ENCODE assay signal across 1 cellular context in genomic region chr17:40648326-40648968, GRCh38.
TF ChIP-seq lines count a peak whose summit lies in the region.

No MANE protein-coding gene starts in this region.

TF ChIP-seq in HepG2, 621 proteins besides CTCF, POLR2A, EP300 and RAD21 (continued from another document and continues in another):
- TF ChIP-seq XRCC5 (optimal IDR thresholded peaks at IDR 0.05; ENCODE audit: low read length), result no peak
- TF ChIP-seq, protein P1, sequence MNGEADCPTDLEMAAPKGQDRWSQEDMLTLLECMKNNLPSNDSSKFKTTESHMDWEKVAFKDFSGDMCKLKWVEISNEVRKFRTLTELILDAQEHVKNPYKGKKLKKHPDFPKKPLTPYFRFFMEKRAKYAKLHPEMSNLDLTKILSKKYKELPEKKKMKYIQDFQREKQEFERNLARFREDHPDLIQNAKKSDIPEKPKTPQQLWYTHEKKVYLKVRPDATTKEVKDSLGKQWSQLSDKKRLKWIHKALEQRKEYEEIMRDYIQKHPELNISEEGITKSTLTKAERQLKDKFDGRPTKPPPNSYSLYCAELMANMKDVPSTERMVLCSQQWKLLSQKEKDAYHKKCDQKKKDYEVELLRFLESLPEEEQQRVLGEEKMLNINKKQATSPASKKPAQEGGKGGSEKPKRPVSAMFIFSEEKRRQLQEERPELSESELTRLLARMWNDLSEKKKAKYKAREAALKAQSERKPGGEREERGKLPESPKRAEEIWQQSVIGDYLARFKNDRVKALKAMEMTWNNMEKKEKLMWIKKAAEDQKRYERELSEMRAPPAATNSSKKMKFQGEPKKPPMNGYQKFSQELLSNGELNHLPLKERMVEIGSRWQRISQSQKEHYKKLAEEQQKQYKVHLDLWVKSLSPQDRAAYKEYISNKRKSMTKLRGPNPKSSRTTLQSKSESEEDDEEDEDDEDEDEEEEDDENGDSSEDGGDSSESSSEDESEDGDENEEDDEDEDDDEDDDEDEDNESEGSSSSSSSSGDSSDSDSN (CRISPR knock-in tag; IDR thresholded peaks at IDR 0.05), result peak; percentile 83; the same call in 1 of the 2 replicates
- TF ChIP-seq KLF6 (CRISPR knock-in tag; IDR thresholded peaks at IDR 0.05), result no peak
- TF ChIP-seq AGO2 (optimal IDR thresholded peaks at IDR 0.05; ENCODE audit: low read depth, low read length), result no peak
- no peak for TF ChIP-seq PHF5A (CRISPR knock-in tag; IDR thresholded peaks at IDR 0.05; ENCODE audit: low read depth, unreplicated experiment)
- no peak; the same call in 1 of the 2 replicates for TF ChIP-seq ZBTB42 (CRISPR knock-in tag; IDR thresholded peaks at IDR 0.05)
- TF ChIP-seq ZNF7 (CRISPR knock-in tag; IDR thresholded peaks at IDR 0.05), result no peak
- TF ChIP-seq ZNF598 (CRISPR knock-in tag; IDR thresholded peaks at IDR 0.05; ENCODE audit: borderline replicate concordance), result no peak
- no peak for TF ChIP-seq FOXA3 (CRISPR knock-in tag; IDR thresholded peaks at IDR 0.05)
- TF ChIP-seq MBD4 (IDR thresholded peaks at IDR 0.05; ENCODE audit: borderline replicate concordance, low read length), result no peak
- TF ChIP-seq, protein P2, sequence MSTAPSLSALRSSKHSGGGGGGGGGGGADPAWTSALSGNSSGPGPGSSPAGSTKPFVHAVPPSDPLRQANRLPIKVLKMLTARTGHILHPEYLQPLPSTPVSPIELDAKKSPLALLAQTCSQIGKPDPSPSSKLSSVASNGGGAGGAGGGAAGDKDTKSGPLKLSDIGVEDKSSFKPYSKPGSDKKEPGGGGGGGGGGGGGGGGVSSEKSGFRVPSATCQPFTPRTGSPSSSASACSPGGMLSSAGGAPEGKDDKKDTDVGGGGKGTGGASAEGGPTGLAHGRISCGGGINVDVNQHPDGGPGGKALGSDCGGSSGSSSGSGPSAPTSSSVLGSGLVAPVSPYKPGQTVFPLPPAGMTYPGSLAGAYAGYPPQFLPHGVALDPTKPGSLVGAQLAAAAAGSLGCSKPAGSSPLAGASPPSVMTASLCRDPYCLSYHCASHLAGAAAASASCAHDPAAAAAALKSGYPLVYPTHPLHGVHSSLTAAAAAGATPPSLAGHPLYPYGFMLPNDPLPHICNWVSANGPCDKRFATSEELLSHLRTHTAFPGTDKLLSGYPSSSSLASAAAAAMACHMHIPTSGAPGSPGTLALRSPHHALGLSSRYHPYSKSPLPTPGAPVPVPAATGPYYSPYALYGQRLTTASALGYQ (CRISPR knock-in tag; IDR thresholded peaks at IDR 0.05), result no peak
- TF ChIP-seq, protein P3, sequence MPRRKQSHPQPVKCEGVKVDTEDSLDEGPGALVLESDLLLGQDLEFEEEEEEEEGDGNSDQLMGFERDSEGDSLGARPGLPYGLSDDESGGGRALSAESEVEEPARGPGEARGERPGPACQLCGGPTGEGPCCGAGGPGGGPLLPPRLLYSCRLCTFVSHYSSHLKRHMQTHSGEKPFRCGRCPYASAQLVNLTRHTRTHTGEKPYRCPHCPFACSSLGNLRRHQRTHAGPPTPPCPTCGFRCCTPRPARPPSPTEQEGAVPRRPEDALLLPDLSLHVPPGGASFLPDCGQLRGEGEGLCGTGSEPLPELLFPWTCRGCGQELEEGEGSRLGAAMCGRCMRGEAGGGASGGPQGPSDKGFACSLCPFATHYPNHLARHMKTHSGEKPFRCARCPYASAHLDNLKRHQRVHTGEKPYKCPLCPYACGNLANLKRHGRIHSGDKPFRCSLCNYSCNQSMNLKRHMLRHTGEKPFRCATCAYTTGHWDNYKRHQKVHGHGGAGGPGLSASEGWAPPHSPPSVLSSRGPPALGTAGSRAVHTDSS (CRISPR knock-in tag; conservative IDR thresholded peaks at IDR 0.05), result no peak
- no peak; the same call in 1 of the 2 replicates for TF ChIP-seq ZNF605 (CRISPR knock-in tag; IDR thresholded peaks at IDR 0.05)
- no peak for TF ChIP-seq ZNF468 (CRISPR knock-in tag; IDR thresholded peaks at IDR 0.05)
- TF ChIP-seq, protein P4, sequence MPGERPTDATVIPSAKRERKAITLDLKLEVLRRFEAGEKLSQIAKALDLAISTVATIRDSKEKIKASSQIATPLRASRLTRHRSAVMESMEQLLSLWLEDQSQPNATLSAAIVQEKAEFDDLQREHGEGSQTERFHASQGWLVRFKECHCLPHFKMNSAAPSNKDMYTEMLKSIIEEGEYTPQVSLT (CRISPR knock-in tag; IDR thresholded peaks at IDR 0.05; ENCODE audit: borderline replicate concordance, low read depth), result no peak; the same call in 1 of the 2 replicates
- TF ChIP-seq, protein P5, sequence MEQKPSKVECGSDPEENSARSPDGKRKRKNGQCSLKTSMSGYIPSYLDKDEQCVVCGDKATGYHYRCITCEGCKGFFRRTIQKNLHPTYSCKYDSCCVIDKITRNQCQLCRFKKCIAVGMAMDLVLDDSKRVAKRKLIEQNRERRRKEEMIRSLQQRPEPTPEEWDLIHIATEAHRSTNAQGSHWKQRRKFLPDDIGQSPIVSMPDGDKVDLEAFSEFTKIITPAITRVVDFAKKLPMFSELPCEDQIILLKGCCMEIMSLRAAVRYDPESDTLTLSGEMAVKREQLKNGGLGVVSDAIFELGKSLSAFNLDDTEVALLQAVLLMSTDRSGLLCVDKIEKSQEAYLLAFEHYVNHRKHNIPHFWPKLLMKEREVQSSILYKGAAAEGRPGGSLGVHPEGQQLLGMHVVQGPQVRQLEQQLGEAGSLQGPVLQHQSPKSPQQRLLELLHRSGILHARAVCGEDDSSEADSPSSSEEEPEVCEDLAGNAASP (CRISPR knock-in tag; IDR thresholded peaks at IDR 0.05; ENCODE audit: borderline replicate concordance), result no peak
- peak; percentile 9; the same call in 1 of the 2 replicates for TF ChIP-seq SAP130 (CRISPR knock-in tag; IDR thresholded peaks at IDR 0.05; ENCODE audit: low read depth)
- TF ChIP-seq, protein P6, sequence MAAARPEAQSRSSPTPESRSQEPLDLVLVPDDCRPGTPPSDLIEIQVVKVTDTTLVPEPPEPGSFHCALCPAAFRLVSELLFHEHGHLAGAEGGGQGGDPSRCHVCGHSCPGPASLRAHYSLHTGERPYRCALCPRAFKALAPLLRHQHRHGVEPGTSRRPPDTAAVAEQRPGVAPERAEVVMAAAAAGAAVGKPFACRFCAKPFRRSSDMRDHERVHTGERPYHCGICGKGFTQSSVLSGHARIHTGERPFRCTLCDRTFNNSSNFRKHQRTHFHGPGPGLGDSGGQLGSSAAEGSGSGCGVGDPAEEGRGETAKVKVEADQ (CRISPR knock-in tag; IDR thresholded peaks at IDR 0.05; ENCODE audit: borderline replicate concordance), result no peak; the same call in 1 of the 2 replicates
- TF ChIP-seq SIX1 (CRISPR knock-in tag; IDR thresholded peaks at IDR 0.05; ENCODE audit: borderline replicate concordance), result no peak
- TF ChIP-seq ZNF224 (CRISPR knock-in tag; IDR thresholded peaks at IDR 0.05), result no peak
- TF ChIP-seq, protein P7, sequence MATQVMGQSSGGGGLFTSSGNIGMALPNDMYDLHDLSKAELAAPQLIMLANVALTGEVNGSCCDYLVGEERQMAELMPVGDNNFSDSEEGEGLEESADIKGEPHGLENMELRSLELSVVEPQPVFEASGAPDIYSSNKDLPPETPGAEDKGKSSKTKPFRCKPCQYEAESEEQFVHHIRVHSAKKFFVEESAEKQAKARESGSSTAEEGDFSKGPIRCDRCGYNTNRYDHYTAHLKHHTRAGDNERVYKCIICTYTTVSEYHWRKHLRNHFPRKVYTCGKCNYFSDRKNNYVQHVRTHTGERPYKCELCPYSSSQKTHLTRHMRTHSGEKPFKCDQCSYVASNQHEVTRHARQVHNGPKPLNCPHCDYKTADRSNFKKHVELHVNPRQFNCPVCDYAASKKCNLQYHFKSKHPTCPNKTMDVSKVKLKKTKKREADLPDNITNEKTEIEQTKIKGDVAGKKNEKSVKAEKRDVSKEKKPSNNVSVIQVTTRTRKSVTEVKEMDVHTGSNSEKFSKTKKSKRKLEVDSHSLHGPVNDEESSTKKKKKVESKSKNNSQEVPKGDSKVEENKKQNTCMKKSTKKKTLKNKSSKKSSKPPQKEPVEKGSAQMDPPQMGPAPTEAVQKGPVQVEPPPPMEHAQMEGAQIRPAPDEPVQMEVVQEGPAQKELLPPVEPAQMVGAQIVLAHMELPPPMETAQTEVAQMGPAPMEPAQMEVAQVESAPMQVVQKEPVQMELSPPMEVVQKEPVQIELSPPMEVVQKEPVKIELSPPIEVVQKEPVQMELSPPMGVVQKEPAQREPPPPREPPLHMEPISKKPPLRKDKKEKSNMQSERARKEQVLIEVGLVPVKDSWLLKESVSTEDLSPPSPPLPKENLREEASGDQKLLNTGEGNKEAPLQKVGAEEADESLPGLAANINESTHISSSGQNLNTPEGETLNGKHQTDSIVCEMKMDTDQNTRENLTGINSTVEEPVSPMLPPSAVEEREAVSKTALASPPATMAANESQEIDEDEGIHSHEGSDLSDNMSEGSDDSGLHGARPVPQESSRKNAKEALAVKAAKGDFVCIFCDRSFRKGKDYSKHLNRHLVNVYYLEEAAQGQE (IDR thresholded peaks at IDR 0.05; ENCODE audit: borderline replicate concordance in 1 of 2, low read depth in 1 of 2, low read length in 2 of 2), result no peak; a peak in 1 of 4 replicates
- TF ChIP-seq ZBTB21 (CRISPR knock-in tag; IDR thresholded peaks at IDR 0.05), result no peak
- TF ChIP-seq ZNF383 (CRISPR knock-in tag; IDR thresholded peaks at IDR 0.05; ENCODE audit: borderline replicate concordance), result 0 out of 2 replicates have a peak, but pooled peaks have one; percentile 64
- TF ChIP-seq, protein P8, sequence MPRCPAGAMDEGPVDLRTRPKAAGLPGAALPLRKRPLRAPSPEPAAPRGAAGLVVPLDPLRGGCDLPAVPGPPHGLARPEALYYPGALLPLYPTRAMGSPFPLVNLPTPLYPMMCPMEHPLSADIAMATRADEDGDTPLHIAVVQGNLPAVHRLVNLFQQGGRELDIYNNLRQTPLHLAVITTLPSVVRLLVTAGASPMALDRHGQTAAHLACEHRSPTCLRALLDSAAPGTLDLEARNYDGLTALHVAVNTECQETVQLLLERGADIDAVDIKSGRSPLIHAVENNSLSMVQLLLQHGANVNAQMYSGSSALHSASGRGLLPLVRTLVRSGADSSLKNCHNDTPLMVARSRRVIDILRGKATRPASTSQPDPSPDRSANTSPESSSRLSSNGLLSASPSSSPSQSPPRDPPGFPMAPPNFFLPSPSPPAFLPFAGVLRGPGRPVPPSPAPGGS (CRISPR knock-in tag; IDR thresholded peaks at IDR 0.05), result no peak
- TF ChIP-seq CEBPG (CRISPR knock-in tag; IDR thresholded peaks at IDR 0.05), result no peak
- TF ChIP-seq NFKBIZ (CRISPR knock-in tag; IDR thresholded peaks at IDR 0.05), result no peak
- TF ChIP-seq, protein P9, sequence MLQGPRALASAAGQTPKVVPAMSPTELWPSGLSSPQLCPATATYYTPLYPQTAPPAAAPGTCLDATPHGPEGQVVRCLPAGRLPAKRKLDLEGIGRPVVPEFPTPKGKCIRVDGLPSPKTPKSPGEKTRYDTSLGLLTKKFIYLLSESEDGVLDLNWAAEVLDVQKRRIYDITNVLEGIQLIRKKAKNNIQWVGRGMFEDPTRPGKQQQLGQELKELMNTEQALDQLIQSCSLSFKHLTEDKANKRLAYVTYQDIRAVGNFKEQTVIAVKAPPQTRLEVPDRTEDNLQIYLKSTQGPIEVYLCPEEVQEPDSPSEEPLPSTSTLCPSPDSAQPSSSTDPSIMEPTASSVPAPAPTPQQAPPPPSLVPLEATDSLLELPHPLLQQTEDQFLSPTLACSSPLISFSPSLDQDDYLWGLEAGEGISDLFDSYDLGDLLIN (CRISPR knock-in tag; IDR thresholded peaks at IDR 0.05; ENCODE audit: borderline replicate concordance), result no peak
- TF ChIP-seq ZFY (CRISPR knock-in tag; IDR thresholded peaks at IDR 0.05), result no peak
- no peak for TF ChIP-seq ZNF446 (CRISPR knock-in tag; IDR thresholded peaks at IDR 0.05)
- 0 out of 2 replicates have a peak, but pooled peaks have one; percentile 33 for TF ChIP-seq ZNF841 (CRISPR knock-in tag; IDR thresholded peaks at IDR 0.05; ENCODE audit: borderline replicate concordance)
- TF ChIP-seq, protein P10, sequence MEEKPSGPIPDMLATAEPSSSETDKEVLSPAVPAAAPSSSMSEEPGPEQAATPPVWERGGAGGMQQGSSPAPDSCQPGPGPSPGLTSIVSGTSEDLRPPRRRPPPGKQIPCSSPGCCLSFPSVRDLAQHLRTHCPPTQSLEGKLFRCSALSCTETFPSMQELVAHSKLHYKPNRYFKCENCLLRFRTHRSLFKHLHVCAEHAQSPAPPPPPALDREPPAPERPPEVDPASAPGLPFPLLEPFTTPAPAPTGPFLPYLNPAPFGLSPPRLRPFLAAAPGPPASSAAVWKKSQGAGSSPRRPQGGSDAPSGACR (CRISPR knock-in tag; IDR thresholded peaks at IDR 0.05), result no peak
- TF ChIP-seq ZBTB14 (CRISPR knock-in tag; IDR thresholded peaks at IDR 0.05), result no peak
- TF ChIP-seq JDP2 (CRISPR knock-in tag; IDR thresholded peaks at IDR 0.05; ENCODE audit: borderline replicate concordance), result no peak
- TF ChIP-seq, protein P11, sequence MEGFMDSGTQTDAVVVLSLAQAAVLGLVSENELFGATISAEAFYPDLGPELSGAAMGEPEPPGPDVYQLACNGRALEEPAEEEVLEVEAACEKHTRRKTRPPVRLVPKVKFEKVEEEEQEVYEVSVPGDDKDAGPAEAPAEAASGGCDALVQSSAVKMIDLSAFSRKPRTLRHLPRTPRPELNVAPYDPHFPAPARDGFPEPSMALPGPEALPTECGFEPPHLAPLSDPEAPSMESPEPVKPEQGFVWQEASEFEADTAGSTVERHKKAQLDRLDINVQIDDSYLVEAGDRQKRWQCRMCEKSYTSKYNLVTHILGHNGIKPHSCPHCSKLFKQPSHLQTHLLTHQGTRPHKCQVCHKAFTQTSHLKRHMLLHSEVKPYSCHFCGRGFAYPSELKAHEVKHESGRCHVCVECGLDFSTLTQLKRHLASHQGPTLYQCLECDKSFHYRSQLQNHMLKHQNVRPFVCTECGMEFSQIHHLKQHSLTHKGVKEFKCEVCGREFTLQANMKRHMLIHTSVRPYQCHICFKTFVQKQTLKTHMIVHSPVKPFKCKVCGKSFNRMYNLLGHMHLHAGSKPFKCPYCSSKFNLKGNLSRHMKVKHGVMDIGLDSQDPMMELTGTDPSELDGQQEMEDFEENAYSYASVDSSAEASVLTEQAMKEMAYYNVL (CRISPR knock-in tag; IDR thresholded peaks at IDR 0.05; ENCODE audit: borderline replicate concordance), result peak; percentile 18; the same call in 1 of the 2 replicates
- no peak for TF ChIP-seq DNMT3B (CRISPR knock-in tag; conservative IDR thresholded peaks at IDR 0.05)
- TF ChIP-seq SOX13 (IDR thresholded peaks at IDR 0.05), result no peak
- 0 out of 4 replicates have a peak, but pooled peaks of 1 of the 2 experiments have one; percentile 28 for TF ChIP-seq SOX13 (CRISPR knock-in tag; conservative IDR thresholded peaks at IDR 0.05 in 1 of 2, IDR thresholded peaks at IDR 0.05 in 1 of 2)
- no peak for TF ChIP-seq ZNF160 (CRISPR knock-in tag; IDR thresholded peaks at IDR 0.05)
- TF ChIP-seq ZNF546 (CRISPR knock-in tag; conservative IDR thresholded peaks at IDR 0.05), result no peak; the same call in 1 of the 2 replicates
- TF ChIP-seq IRF9 (CRISPR knock-in tag; IDR thresholded peaks at IDR 0.05; ENCODE audit: borderline replicate concordance), result no peak
